In the genomic region with DNA sequence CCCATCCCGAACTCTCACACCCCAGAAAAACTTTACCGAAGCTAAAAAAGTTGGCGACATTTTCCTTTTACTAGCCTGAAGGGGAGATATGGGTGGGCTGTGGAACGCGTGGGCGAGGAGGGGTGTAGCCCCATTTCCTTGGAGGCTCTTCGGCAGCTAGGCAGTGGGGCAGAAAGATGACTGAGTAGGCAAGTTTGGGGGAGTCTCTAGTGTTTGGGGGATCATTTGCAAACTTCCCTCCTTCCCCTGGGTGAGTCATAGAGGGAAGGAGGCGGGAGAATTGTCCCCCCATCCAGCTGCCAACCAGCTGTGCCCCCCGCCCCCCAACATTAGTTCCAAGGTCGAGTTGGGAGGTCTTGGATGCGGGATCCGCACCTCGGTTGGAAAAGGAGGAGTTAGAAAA, we compare ENCODE assay signal across 1 cellular context.
TF ChIP-seq lines count a peak whose summit lies in the region.

No MANE protein-coding gene starts in this region.

TF ChIP-seq in SK-N-SH, 30 proteins besides CTCF, POLR2A, EP300 and RAD21 (continued from another document):
- TF ChIP-seq, protein P1, sequence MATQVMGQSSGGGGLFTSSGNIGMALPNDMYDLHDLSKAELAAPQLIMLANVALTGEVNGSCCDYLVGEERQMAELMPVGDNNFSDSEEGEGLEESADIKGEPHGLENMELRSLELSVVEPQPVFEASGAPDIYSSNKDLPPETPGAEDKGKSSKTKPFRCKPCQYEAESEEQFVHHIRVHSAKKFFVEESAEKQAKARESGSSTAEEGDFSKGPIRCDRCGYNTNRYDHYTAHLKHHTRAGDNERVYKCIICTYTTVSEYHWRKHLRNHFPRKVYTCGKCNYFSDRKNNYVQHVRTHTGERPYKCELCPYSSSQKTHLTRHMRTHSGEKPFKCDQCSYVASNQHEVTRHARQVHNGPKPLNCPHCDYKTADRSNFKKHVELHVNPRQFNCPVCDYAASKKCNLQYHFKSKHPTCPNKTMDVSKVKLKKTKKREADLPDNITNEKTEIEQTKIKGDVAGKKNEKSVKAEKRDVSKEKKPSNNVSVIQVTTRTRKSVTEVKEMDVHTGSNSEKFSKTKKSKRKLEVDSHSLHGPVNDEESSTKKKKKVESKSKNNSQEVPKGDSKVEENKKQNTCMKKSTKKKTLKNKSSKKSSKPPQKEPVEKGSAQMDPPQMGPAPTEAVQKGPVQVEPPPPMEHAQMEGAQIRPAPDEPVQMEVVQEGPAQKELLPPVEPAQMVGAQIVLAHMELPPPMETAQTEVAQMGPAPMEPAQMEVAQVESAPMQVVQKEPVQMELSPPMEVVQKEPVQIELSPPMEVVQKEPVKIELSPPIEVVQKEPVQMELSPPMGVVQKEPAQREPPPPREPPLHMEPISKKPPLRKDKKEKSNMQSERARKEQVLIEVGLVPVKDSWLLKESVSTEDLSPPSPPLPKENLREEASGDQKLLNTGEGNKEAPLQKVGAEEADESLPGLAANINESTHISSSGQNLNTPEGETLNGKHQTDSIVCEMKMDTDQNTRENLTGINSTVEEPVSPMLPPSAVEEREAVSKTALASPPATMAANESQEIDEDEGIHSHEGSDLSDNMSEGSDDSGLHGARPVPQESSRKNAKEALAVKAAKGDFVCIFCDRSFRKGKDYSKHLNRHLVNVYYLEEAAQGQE (IDR thresholded peaks at IDR 0.05; ENCODE audit: low read depth, low read length): no peak
- TF ChIP-seq JUND (IDR thresholded peaks at IDR 0.05) (no peak), EZH2phosphoT487 (IDR thresholded peaks at IDR 0.05; ENCODE audit: borderline replicate concordance, low read depth) (no peak), POLR2AphosphoS5 (IDR thresholded peaks at IDR 0.05; ENCODE audit: low read depth, low read length) (no peak), NFIC (IDR thresholded peaks at IDR 0.05; ENCODE audit: borderline replicate concordance) (no peak)
- TF ChIP-seq, protein P2, sequence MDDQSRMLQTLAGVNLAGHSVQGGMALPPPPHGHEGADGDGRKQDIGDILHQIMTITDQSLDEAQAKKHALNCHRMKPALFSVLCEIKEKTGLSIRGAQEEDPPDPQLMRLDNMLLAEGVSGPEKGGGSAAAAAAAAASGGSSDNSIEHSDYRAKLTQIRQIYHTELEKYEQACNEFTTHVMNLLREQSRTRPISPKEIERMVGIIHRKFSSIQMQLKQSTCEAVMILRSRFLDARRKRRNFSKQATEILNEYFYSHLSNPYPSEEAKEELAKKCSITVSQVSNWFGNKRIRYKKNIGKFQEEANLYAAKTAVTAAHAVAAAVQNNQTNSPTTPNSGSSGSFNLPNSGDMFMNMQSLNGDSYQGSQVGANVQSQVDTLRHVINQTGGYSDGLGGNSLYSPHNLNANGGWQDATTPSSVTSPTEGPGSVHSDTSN (IDR thresholded peaks at IDR 0.05): no peak
- TF ChIP-seq, protein P3, sequence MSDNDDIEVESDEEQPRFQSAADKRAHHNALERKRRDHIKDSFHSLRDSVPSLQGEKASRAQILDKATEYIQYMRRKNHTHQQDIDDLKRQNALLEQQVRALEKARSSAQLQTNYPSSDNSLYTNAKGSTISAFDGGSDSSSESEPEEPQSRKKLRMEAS (IDR thresholded peaks at IDR 0.05; ENCODE audit: low read depth): no peak
